In genomic region chr12:123847876-123848275, GRCh38 we compare ENCODE assay signal across 8 cellular contexts.
"Had no signal": no experiment of that assay in that cellular context is flagged by ENCODE, and none has a peak within 500 bp of the region (broad histone marks: within the 10 kb centered on the region; RNA-seq: fewer than 3 reads in every experiment).

No MANE protein-coding gene starts in this region.

- H3K27ac Mint-ChIP-seq: GM23338, H9 had no signal

- H3K4me3 ChIP-seq: GM23338 had no signal

- ATAC-seq: GM23338 had no signal

- DNase-seq: H9, HCEC 1CT, IMR-90, KBM-7 had no signal

- H3K4me1 Mint-ChIP-seq: GM23338 had no signal

- H2AFZ ChIP-seq: GM23338 had no signal

- FAIRE-seq: H1, H54, HTR-8/SVneo had no signal

- H3K4me3 Mint-ChIP-seq: GM23338, H9 had no signal

- H3K9me3 Mint-ChIP-seq: GM23338, H9 had no signal

- H3K4me2 ChIP-seq: GM23338 had no signal
